Comparison of ENCODE assay signal across 12 cellular contexts in the genomic region with DNA sequence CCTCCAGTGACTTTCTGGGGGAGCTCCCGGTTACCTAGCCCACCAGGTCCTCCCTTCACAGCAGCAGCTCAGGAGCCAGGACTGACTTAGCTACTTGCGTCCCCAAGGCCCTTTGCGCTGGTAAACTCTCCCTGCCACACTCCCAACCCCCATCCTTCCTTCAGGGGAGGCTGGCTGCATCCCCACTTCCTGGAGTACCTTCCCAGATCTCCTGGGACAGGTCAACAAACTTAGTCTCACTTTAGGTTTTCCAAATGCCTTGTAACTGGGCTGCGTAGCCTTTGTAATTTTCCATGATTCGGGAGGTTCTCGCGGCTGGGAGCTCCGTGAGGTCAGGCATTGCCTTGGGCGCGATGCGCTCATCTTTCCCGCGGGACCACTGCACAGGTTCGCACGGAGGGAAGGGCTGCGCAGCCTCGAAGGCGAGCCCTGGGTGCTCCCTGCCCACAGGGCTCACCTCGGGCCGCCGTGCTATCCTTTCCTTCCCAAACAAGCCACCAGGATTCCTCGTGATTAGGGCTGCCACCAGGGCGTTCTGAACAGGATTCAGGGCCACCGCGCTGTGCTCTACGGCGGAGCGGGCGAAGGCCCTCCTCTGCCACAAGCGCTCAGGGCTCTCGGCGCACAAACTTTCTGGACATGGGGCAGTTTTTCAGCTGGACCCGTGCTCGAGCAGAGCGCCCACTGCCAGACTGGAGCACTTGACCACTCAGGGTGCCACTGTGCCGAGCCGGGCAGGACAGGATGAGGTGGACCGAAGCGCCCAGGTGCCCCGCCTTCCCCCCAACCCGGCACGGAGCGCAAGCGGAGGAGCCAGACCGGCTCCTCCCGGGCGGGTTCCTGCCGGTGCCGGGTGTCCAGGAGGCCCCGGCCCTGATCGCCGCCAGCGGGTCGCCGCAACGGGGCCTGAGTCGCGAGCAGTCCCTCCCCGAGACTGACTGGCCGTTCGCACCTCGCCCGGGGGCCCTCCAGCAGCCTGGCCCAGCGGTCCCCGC. TPM values are rescaled to one million over a fixed set of nuclear protein-coding genes. Genes with fewer than 3 reads are reported as not detected.
A peak's percentile ranks its signal among the peaks of the same experiment; 100 is the strongest.
DNase-seq lines count a peak whose midpoint lies in the region; TF ChIP-seq lines count a peak whose summit lies in the region.
"Had no signal": no experiment of that assay in that cellular context is flagged by ENCODE, and none has a peak within 500 bp of the region (broad histone marks: within the 10 kb centered on the region; RNA-seq: fewer than 3 reads in every experiment).

No MANE protein-coding gene starts in this region.

- H3K36me3 ChIP-seq in GM23248 (ENCODE audit: low read depth) = no peaks in the 10 kb centered on the region
- no peaks in the 10 kb centered on the region for H3K36me3 ChIP-seq in WERI-Rb-1
- peaks cover 2% of the 10 kb centered on the region for H3K36me3 ChIP-seq in iPS-15b (ENCODE audit: control insufficient read depth, insufficient read depth, low read length)
- no peaks in the 10 kb centered on the region for H3K36me3 ChIP-seq in OCI-LY7 (ENCODE audit: insufficient read depth, low read length)

- H3K4me3 ChIP-seq in GM23248 (no peak overlapping the region), WERI-Rb-1 (ENCODE audit: low read depth, low read length) (peak overlapping the region; percentile 43), iPS-15b (ENCODE audit: low read depth, low read length) (peak overlapping the region; percentile 80), OCI-LY7 (ENCODE audit: low read depth, low read length, poor library complexity, severe bottlenecking) (no peak overlapping the region)
- H3K4me3 ChIP-seq: psoas muscle had no signal

- CTCF ChIA-PET in OCI-LY7 (lab: Charles Lee; ENCODE audit: unreplicated experiment) = no interaction called here

- 8 to 10% methylated on average over 61 of the region's 65 CpGs for WGBS in GM23248 (ENCODE audit: low coverage in 1 of 2, low lambda C conversion rate in 2 of 2, missing lambda C conversion rate in 2 of 2), 2 experiments

- in situ Hi-C loops in GM23248 (cut with MboI) = no loop called here

- H3K9me3 Mint-ChIP-seq in osteocyte (ENCODE audit: unreplicated experiment) = no peaks in the 10 kb centered on the region

- H3K9me2 ChIP-seq in GM23248 (ENCODE audit: insufficient read depth) (no peaks in the 10 kb centered on the region), OCI-LY7 (ENCODE audit: insufficient read depth, low read length) (no peaks in the 10 kb centered on the region)

- H3K4me2 ChIP-seq in GM23248 (ENCODE audit: unreplicated experiment) (no peak overlapping the region), OCI-LY7 (ENCODE audit: low read length) (no peak overlapping the region)

- H3K4me1 Mint-ChIP-seq in osteocyte (ENCODE audit: unreplicated experiment) = peaks cover 10% of the 10 kb centered on the region

- intact Hi-C loops in OCI-LY7 (cut with micrococcal nuclease; ENCODE audit: unreplicated experiment) = no loop called here

- H3K27me3 Mint-ChIP-seq in osteocyte (ENCODE audit: unreplicated experiment) = peaks cover 69% of the 10 kb centered on the region

- H3K9ac ChIP-seq in GM23248 (no peak overlapping the region), iPS-15b (ENCODE audit: low read depth, low read length) (peak overlapping the region; percentile 54)

- DNase-seq in GM23248 (peak; percentile 14), WERI-Rb-1 (peak; percentile 30), osteocyte (ENCODE audit: extremely low spot score, unreplicated experiment) (no peak), OCI-LY7 (ENCODE audit: low spot score) (no peak), HuH-7.5 (ENCODE audit: low spot score) (no peak), GM03348 (ENCODE audit: low spot score) (no peak), hypothalamus (lab: John Stamatoyannopoulos, UW) (no peak)
- DNase-seq: activated CD4-positive, alpha-beta T cell treated with anti-CD3 and anti-CD28 coated beads, Interleukin-2, amount 50 U/mL, for 48 hours; NCI-H2081 treated with DMSO at 0.1 percent for 48 hours; psoas muscle had no signal

- no peaks in the 10 kb centered on the region for H3K4me1 ChIP-seq in GM23248 (ENCODE audit: insufficient read depth)
- H3K4me1 ChIP-seq in iPS-15b (ENCODE audit: control insufficient read depth, insufficient read depth, low read length) = peaks cover 13% of the 10 kb centered on the region
- no peaks in the 10 kb centered on the region for H3K4me1 ChIP-seq in OCI-LY7 (ENCODE audit: insufficient read depth, low read length, poor library complexity, severe bottlenecking)
- H3K4me1 ChIP-seq: psoas muscle had no signal

- H3K9me3 ChIP-seq in GM23248 (ENCODE audit: low read depth) (no peaks in the 10 kb centered on the region), WERI-Rb-1 (ENCODE audit: severe bottlenecking) (no peaks in the 10 kb centered on the region), iPS-15b (ENCODE audit: control insufficient read depth, insufficient read depth, low read length) (no peaks in the 10 kb centered on the region), OCI-LY7 (ENCODE audit: low read length) (no peaks in the 10 kb centered on the region)
- H3K9me3 ChIP-seq: psoas muscle had no signal

- no peaks in the 10 kb centered on the region for H3F3A ChIP-seq in GM23248 (ENCODE audit: insufficient read depth)

- peak overlapping the region; percentile 59 for H3K4me3 Mint-ChIP-seq in osteocyte (ENCODE audit: unreplicated experiment)

- POLR2A ChIA-PET in OCI-LY7 (lab: Charles Lee) = interaction anchor here (1.2 kb wide), 1 partner anchor 11 kb away, joined by 3 read pairs; no protein-coding TSS in a partner anchor

- H3K36me3 Mint-ChIP-seq in osteocyte (ENCODE audit: unreplicated experiment) = no peaks in the 10 kb centered on the region

- H2AFZ ChIP-seq in GM23248 (no peak overlapping the region), OCI-LY7 (ENCODE audit: low read length) (no peak overlapping the region)

- H3K79me2 ChIP-seq in GM23248 (ENCODE audit: insufficient read depth) = no peaks in the 10 kb centered on the region
- no peaks in the 10 kb centered on the region for H3K79me2 ChIP-seq in OCI-LY7 (ENCODE audit: insufficient read depth, low read depth, low read length)

- peaks cover 62% of the 10 kb centered on the region for H3K27me3 ChIP-seq in GM23248 (replicated peaks; ENCODE audit: insufficient read depth)
- H3K27me3 ChIP-seq in WERI-Rb-1 (ENCODE audit: insufficient read depth, low read depth, severe bottlenecking) = peaks cover 25% of the 10 kb centered on the region
- H3K27me3 ChIP-seq in iPS-15b (ENCODE audit: control insufficient read depth, insufficient read depth, low read length) = peaks cover 20% of the 10 kb centered on the region

- H3K27ac Mint-ChIP-seq in osteocyte (ENCODE audit: unreplicated experiment) = no peak overlapping the region

- H3K27ac ChIP-seq in GM23248 = no peak overlapping the region
- H3K27ac ChIP-seq in WERI-Rb-1 = no peak overlapping the region
- no peak overlapping the region for H3K27ac ChIP-seq in OCI-LY7 (ENCODE audit: low read depth, low read length, poor library complexity, severe bottlenecking)
- H3K27ac ChIP-seq: psoas muscle had no signal

- no peak for TF ChIP-seq CTCF in WERI-Rb-1 (IDR thresholded peaks at IDR 0.05; ENCODE audit: low read depth, low read length)
- TF ChIP-seq CTCF in osteocyte (IDR thresholded peaks at IDR 0.05) = no peak
- no peak for TF ChIP-seq CTCF in OCI-LY7 (conservative IDR thresholded peaks at IDR 0.05; ENCODE audit: low read length)

- BruUV-seq in OCI-LY7 (replicated peaks; lab: Mats Ljungman, UMichigan) = no TSS peak

- H4K20me1 ChIP-seq in GM23248 (ENCODE audit: insufficient read depth) (no peaks in the 10 kb centered on the region), OCI-LY7 (ENCODE audit: insufficient read depth, low read length) (no peaks in the 10 kb centered on the region)

RNA-seq across cellular contexts. Expression of gene TMPRSS2, which starts 1.1 kb away (rescaled TPM):
- total RNA-seq in GM23248 (2014; rRNA removed; shearing (Covaris generic)) = not detected in 2 replicates
- not detected in 2 replicates for polyA plus RNA-seq in GM23248 (2016; fragmentation: Nextera tagmentation; extraction: Ambion mirVana)
- total RNA-seq in osteocyte = 0.21 and 1.7 TPM in 2 replicates
- 0.08 and 0.09 TPM in 2 replicates for total RNA-seq in OCI-LY7 (2014; rRNA removed; shearing (Covaris generic))
- not detected in 2 replicates for total RNA-seq in OCI-LY7 (2022)
- total RNA-seq: fibroblast of villous mesenchyme had no signal

Comparison
In these comparisons a context has a peak if more than half of its experiments do, and no peak if none do; other contexts are left out.
1. DNase-seq: peak in GM23248 (single experiment) and WERI-Rb-1 (single experiment); none in osteocyte (single experiment), OCI-LY7 (single experiment), HuH-7.5 (single experiment), GM03348 (single experiment) and hypothalamus (0 of 51).
2. H3K4me3 ChIP-seq: peak in WERI-Rb-1 (single experiment) and iPS-15b (single experiment); none in GM23248 (single experiment) and OCI-LY7 (single experiment).